ENCODE assay signal across 28 cellular contexts in genomic region chr2:207482630-207483029, GRCh38. TPM values are rescaled to one million over a fixed set of nuclear protein-coding genes. Genes with fewer than 3 reads are reported as not detected.
DNase-seq lines count a peak whose midpoint lies in the region; ATAC-seq and TF ChIP-seq lines count a peak whose summit lies in the region.
"Had no signal": no experiment of that assay in that cellular context is flagged by ENCODE, and none has a peak within 500 bp of the region (broad histone marks: within the 10 kb centered on the region; RNA-seq: fewer than 3 reads in every experiment).

No MANE protein-coding gene starts in this region.

- H3K4me1 ChIP-seq in PC-3 (ENCODE audit: insufficient read depth, low read length) = peaks cover 36% of the 10 kb centered on the region
- H3K4me1 ChIP-seq in osteoblast (ENCODE audit: insufficient read depth, low read length) = peaks cover 38% of the 10 kb centered on the region
- H3K4me1 ChIP-seq in endodermal cell (ENCODE audit: control insufficient read depth, insufficient read depth, low read length) = no peaks in the 10 kb centered on the region
- H3K4me1 ChIP-seq: gastrocnemius medialis had no signal

- DNase-seq in ELR (ENCODE audit: low read depth) (peak; percentile 65), PC-3 (peak; percentile 70), epithelial cell of prostate (ENCODE audit: low read depth, low spot score) (no peak), osteoblast (ENCODE audit: insufficient read length, low spot score, missing footprints) (peak; percentile 67), endodermal cell (no peak), type B pancreatic cell (ENCODE audit: extremely low spot score, unreplicated experiment) (no peak)
- DNase-seq: activated CD4-positive, alpha-beta T cell treated with anti-CD3 and anti-CD28 coated beads for 4 hours; activated naive CD4-positive, alpha-beta T cell treated with Interleukin-2 at 50 U/mL for 16 hours; activated T-cell treated with anti-CD3 and anti-CD28 coated beads, Interleukin-2, amount 50 U/mL, for 48 hours; amniotic stem cell; central memory CD4-positive, alpha-beta T cell; DMS79 treated with DMSO at 0.1 percent for 48 hours; gastrocnemius medialis; H9; Kasumi-1; mammary epithelial cell; MV-4-11; NCI-H146; NCI-H524; SIG-M5; T-cell; trophoblast cell had no signal

- H4K20me1 ChIP-seq in PC-3 (ENCODE audit: low read length) = no peaks in the 10 kb centered on the region
- no peaks in the 10 kb centered on the region for H4K20me1 ChIP-seq in osteoblast (ENCODE audit: insufficient read depth, low read length)

- CTCF ChIA-PET in PC-3 (lab: Charles Lee) = no interaction called here

- H3K27ac Mint-ChIP-seq in endodermal cell = no peak overlapping the region
- no peak overlapping the region for H3K27ac Mint-ChIP-seq in type B pancreatic cell
- H3K27ac Mint-ChIP-seq: B cell, H9 had no signal

- H3K4me2 ChIP-seq in PC-3 (ENCODE audit: low read length) (peak overlapping the region; percentile 47), osteoblast (ENCODE audit: insufficient read depth, low read length) (no peak overlapping the region)

- no TSS peak for BruUV-seq in PC-3 (replicated peaks; lab: Mats Ljungman, UMichigan)

- H2AFZ ChIP-seq in PC-3 (ENCODE audit: low read length) (no peak overlapping the region), osteoblast (ENCODE audit: low read length) (no peak overlapping the region)

- WGBS in endodermal cell (ENCODE audit: insufficient coverage in 1 of 2, insufficient read length in 1 of 2), 2 experiments = 89 to 96% methylated on average over 2 to 3 of the region's 3 CpGs

- intact Hi-C loops in PC-3 (cut with micrococcal nuclease) = no loop called here

- POLR2A ChIA-PET in PC-3 (lab: Charles Lee; ENCODE audit: unreplicated experiment) = no interaction called here

- H3K4me3 ChIP-seq in PC-3 (ENCODE audit: low read length) (peak overlapping the region; percentile 15; the same call in 1 of the 2 replicates), osteoblast (ENCODE audit: insufficient read depth, low read length) (no peak overlapping the region), endodermal cell (ENCODE audit: low read length) (no peak overlapping the region)
- H3K4me3 ChIP-seq: dorsolateral prefrontal cortex, gastrocnemius medialis, GM12878, skin epidermis had no signal

- no peak overlapping the region for H3K4me3 Mint-ChIP-seq in endodermal cell
- H3K4me3 Mint-ChIP-seq in type B pancreatic cell = no peak overlapping the region
- H3K4me3 Mint-ChIP-seq: B cell, H9, T-cell had no signal

- no peaks in the 10 kb centered on the region for H3K36me3 Mint-ChIP-seq in endodermal cell (ENCODE audit: low read depth)
- H3K36me3 Mint-ChIP-seq in type B pancreatic cell = no peaks in the 10 kb centered on the region
- H3K36me3 Mint-ChIP-seq: T-cell had no signal

- H3K36me3 ChIP-seq in PC-3 (ENCODE audit: low read depth, low read length) (no peaks in the 10 kb centered on the region), osteoblast (ENCODE audit: insufficient read depth, low read length) (no peaks in the 10 kb centered on the region), endodermal cell (ENCODE audit: control insufficient read depth, insufficient read depth, low read length) (no peaks in the 10 kb centered on the region)
- H3K36me3 ChIP-seq: gastrocnemius medialis had no signal

- H3K9me2 ChIP-seq in PC-3 (replicated peaks; ENCODE audit: low read length) = no peaks in the 10 kb centered on the region

- H3K79me2 ChIP-seq in PC-3 (ENCODE audit: low read length) (no peaks in the 10 kb centered on the region), osteoblast (ENCODE audit: insufficient read depth, low read length) (no peaks in the 10 kb centered on the region)

- TF ChIP-seq CTCF in PC-3 (conservative IDR thresholded peaks at IDR 0.05; ENCODE audit: low read depth, low read length) (no peak), osteoblast (IDR thresholded peaks at IDR 0.05; ENCODE audit: extremely low read depth, low read depth, low read length) (no peak), endodermal cell (conservative IDR thresholded peaks at IDR 0.05) (no peak), type B pancreatic cell (conservative IDR thresholded peaks at IDR 0.05) (no peak)

- no peak overlapping the region for H3K9ac ChIP-seq in PC-3 (ENCODE audit: low read length)
- H3K9ac ChIP-seq in endodermal cell (ENCODE audit: extremely low read depth, low read length, poor library complexity, severe bottlenecking) = no peak overlapping the region

- H3K27me3 ChIP-seq in PC-3 (ENCODE audit: low read length) (no peaks in the 10 kb centered on the region), osteoblast (ENCODE audit: insufficient read depth, low read length) (no peaks in the 10 kb centered on the region), endodermal cell (ENCODE audit: control insufficient read depth, insufficient read depth, low read length, poor library complexity, severe bottlenecking) (no peaks in the 10 kb centered on the region)
- H3K27me3 ChIP-seq: dorsolateral prefrontal cortex, gastrocnemius medialis had no signal

- H3K9me3 Mint-ChIP-seq in endodermal cell = no peaks in the 10 kb centered on the region
- peaks cover 3% of the 10 kb centered on the region for H3K9me3 Mint-ChIP-seq in type B pancreatic cell
- H3K9me3 Mint-ChIP-seq: H9, T-cell had no signal

- H3K27me3 Mint-ChIP-seq in endodermal cell (ENCODE audit: insufficient read depth) (no peaks in the 10 kb centered on the region), type B pancreatic cell (no peaks in the 10 kb centered on the region)
- H3K27me3 Mint-ChIP-seq: B cell, T-cell had no signal

- H3K9me3 ChIP-seq in PC-3 (ENCODE audit: low read length) (no peaks in the 10 kb centered on the region), osteoblast (ENCODE audit: low read depth, low read length) (no peaks in the 10 kb centered on the region), endodermal cell (ENCODE audit: control insufficient read depth, low read length) (no peaks in the 10 kb centered on the region)
- H3K9me3 ChIP-seq: gastrocnemius medialis had no signal

- ATAC-seq in PC-3 = peak; percentile 81
- ATAC-seq in GM18519 (IDR thresholded peaks at IDR 0.05; ENCODE audit: low FRiP score, unreplicated experiment) = no peak
- no peak for ATAC-seq in GM18867 (IDR thresholded peaks at IDR 0.05; ENCODE audit: unreplicated experiment)
- ATAC-seq: gastrocnemius medialis, GM12878, T-cell had no signal

- H3K27ac ChIP-seq in PC-3 (ENCODE audit: low read length) (peak overlapping the region; percentile 59), epithelial cell of prostate (peak overlapping the region; percentile 18), osteoblast (ENCODE audit: low read depth, low read length) (peak overlapping the region; percentile 80), endodermal cell (ENCODE audit: low read depth, low read length) (no peak overlapping the region)
- H3K27ac ChIP-seq: gastrocnemius medialis, skin epidermis had no signal

- H3K4me1 Mint-ChIP-seq in endodermal cell = peaks cover 11% of the 10 kb centered on the region
- H3K4me1 Mint-ChIP-seq in type B pancreatic cell (ENCODE audit: unreplicated experiment) = peaks cover 16% of the 10 kb centered on the region

- no peaks in the 10 kb centered on the region for H3F3A ChIP-seq in PC-3 (ENCODE audit: low read length, unreplicated experiment)

RNA-seq across cellular contexts. Expression of gene CREB1, which starts 47.1 kb away (rescaled TPM):
- total RNA-seq in PC-3 (2014; rRNA removed) = 34.8 and 43.5 TPM in 2 replicates
- total RNA-seq in osteoblast = 32.1 and 38.4 TPM in 2 replicates
- 100 to 1,000 TPM in 1 of 2 donors, 10 to 100 TPM in 1; 87.1 to 105 TPM for total RNA-seq in endodermal cell
- polyA plus RNA-seq in endodermal cell (2013, experiment 1 of 2) = 81.8 TPM
- polyA plus RNA-seq in endodermal cell (2013, experiment 2 of 2) = 73.3 TPM
- total RNA-seq in type B pancreatic cell (ENCODE audit: low replicate concordance) = 78.5 and 89.6 TPM in 2 replicates

Comparison
In these comparisons a context has a peak if more than half of its experiments do, and no peak if none do; other contexts are left out.
1. DNase-seq: peak in ELR (single experiment), PC-3 (single experiment) and osteoblast (single experiment); none in epithelial cell of prostate (single experiment), endodermal cell (single experiment) and type B pancreatic cell (single experiment).